Comparison of ENCODE assay signal across 11 cellular contexts in genomic region chr18:58556333-58557012, GRCh38.
A peak's percentile ranks its signal among the peaks of the same experiment; 100 is the strongest.
DNase-seq lines count a peak whose midpoint lies in the region; ATAC-seq and TF ChIP-seq lines count a peak whose summit lies in the region.
"Had no signal": no experiment of that assay in that cellular context is flagged by ENCODE, and none has a peak within 500 bp of the region (broad histone marks: within the 10 kb centered on the region; RNA-seq: fewer than 3 reads in every experiment).

No MANE protein-coding gene starts in this region.

- H3K27me3 ChIP-seq in BLaER1 treated with 17β-estradiol and CSF1 and Interleukin-3, amounts not matched to agents 10 nM and 100 nM = no peaks in the 10 kb centered on the region
- no peaks in the 10 kb centered on the region for H3K27me3 ChIP-seq in transverse colon

- no peak for TF ChIP-seq CTCF in transverse colon (IDR thresholded peaks at IDR 0.05)

- peak; percentile 34 for ATAC-seq in GM21576 (IDR thresholded peaks at IDR 0.05; ENCODE audit: unreplicated experiment)
- peak; percentile 43; the same call in 1 of the 3 replicates for ATAC-seq in SK-N-SH treated with all-trans-retinoic acid at 6 μM for 48 hours
- ATAC-seq: Panc1 had no signal

- no peaks in the 10 kb centered on the region for H4K20me1 ChIP-seq in BLaER1 treated with 17β-estradiol and CSF1 and Interleukin-3, amounts not matched to agents 10 nM and 100 nM

- in situ Hi-C loops in transverse colon (cut with MboI; ENCODE audit: low pct_ligation_motif_present in 1 of 4, low pct_unique_long_range_greater_than_20kb in 1 of 4, low sequenced_read_pairs in 3 of 4) = no loop called here

- peak overlapping the region in 3 of 11 experiments; percentile 24 to 40 (median 39); a peak in 7 of 22 replicates for H3K27ac ChIP-seq in BLaER1 treated with 17β-estradiol and CSF1 and Interleukin-3, amounts not matched to agents 10 nM and 100 nM
- H3K27ac ChIP-seq in transverse colon = no peak overlapping the region

- no peak overlapping the region for H3K4me3 ChIP-seq in BLaER1 treated with 17β-estradiol and CSF1 and Interleukin-3, amounts not matched to agents 10 nM and 100 nM
- H3K4me3 ChIP-seq in transverse colon = no peak overlapping the region

- 84 to 86% methylated on average over 7 to 13 of the region's 13 CpGs for whole genome bisulfite sequencing in transverse colon (ENCODE audit: low coverage in 1 of 2), 2 donors

- H3K4me2 ChIP-seq in BLaER1 treated with 17β-estradiol and CSF1 and Interleukin-3, amounts not matched to agents 10 nM and 100 nM = peak overlapping the region; percentile 66 to 93 (median 79)

- DNase-seq in left kidney (ENCODE audit: low read depth, low spot score) (peak; percentile 76), posterior cingulate gyrus (no peak), transverse colon (no peak), Ammon's horn (ENCODE audit: low spot score) (no peak)
- DNase-seq in stimulated activated CD4-positive, alpha-beta T cell treated with anti-CD3 and anti-CD28 coated beads, Interleukin-2, amount 100 ng/mL, for 48 hours = no peak
- DNase-seq: activated CD4-positive, CD25-positive, alpha-beta regulatory T cell; stimulated activated naive CD4-positive, alpha-beta T cell had no signal

- no peak for TF ChIP-seq EP300 in transverse colon (IDR thresholded peaks at IDR 0.05; ENCODE audit: low read depth)

- peaks cover 9 to 28% (median 24%) of the 10 kb centered on the region in 10 experiments for H3K4me1 ChIP-seq in BLaER1 treated with 17β-estradiol and CSF1 and Interleukin-3, amounts not matched to agents 10 nM and 100 nM
- peaks cover 0 to 3% (median 0%) of the 10 kb centered on the region in 4 donors for H3K4me1 ChIP-seq in transverse colon

- H3K9ac ChIP-seq in BLaER1 treated with 17β-estradiol and CSF1 and Interleukin-3, amounts not matched to agents 10 nM and 100 nM = no peak overlapping the region; a peak in 1 of 22 replicates

- intact Hi-C loops in posterior cingulate gyrus (cut with DNase I) (no loop called here), transverse colon (cut with DNase I; ENCODE audit: low total_unique reads) (no loop called here)

- H3K36me3 ChIP-seq in BLaER1 treated with 17β-estradiol and CSF1 and Interleukin-3, amounts not matched to agents 10 nM and 100 nM = no peaks in the 10 kb centered on the region
- H3K36me3 ChIP-seq in transverse colon = no peaks in the 10 kb centered on the region

- H3K9me3 ChIP-seq in BLaER1 treated with 17β-estradiol and CSF1 and Interleukin-3, amounts not matched to agents 10 nM and 100 nM (replicated peaks in 1 of 11) = peaks cover 20 to 48% (median 37%) of the 10 kb centered on the region in 11 experiments
- no peaks in the 10 kb centered on the region for H3K9me3 ChIP-seq in transverse colon

- TF ChIP-seq POLR2A in transverse colon (IDR thresholded peaks at IDR 0.05) = no peak

TF ChIP-seq in SK-N-SH treated with all-trans-retinoic acid at 6 μM for 48 hours, 23 proteins besides CTCF, POLR2A, EP300 and RAD21:
- TF ChIP-seq ARNTL (CRISPR knock-in tag; IDR thresholded peaks at IDR 0.05; ENCODE audit: borderline replicate concordance, low read depth) = no peak
- TF ChIP-seq ZNF565 (CRISPR knock-in tag; conservative IDR thresholded peaks at IDR 0.05; ENCODE audit: low read depth) = no peak
- TF ChIP-seq GLIS3 (CRISPR knock-in tag; IDR thresholded peaks at IDR 0.05) = no peak
- TF ChIP-seq SNAI2 (CRISPR knock-in tag; IDR thresholded peaks at IDR 0.05) = no peak
- TF ChIP-seq CSDC2 (CRISPR knock-in tag; IDR thresholded peaks at IDR 0.05) = no peak
- TF ChIP-seq ZNF70 (CRISPR knock-in tag; IDR thresholded peaks at IDR 0.05) = no peak
- no peak for TF ChIP-seq ESRRG (CRISPR knock-in tag; IDR thresholded peaks at IDR 0.05)
- TF ChIP-seq PPARA (CRISPR knock-in tag; IDR thresholded peaks at IDR 0.05; ENCODE audit: borderline replicate concordance) = no peak
- TF ChIP-seq CREB5 (CRISPR knock-in tag; IDR thresholded peaks at IDR 0.05; ENCODE audit: low read depth) = no peak
- no peak for TF ChIP-seq PATZ1 (CRISPR knock-in tag; IDR thresholded peaks at IDR 0.05; ENCODE audit: borderline replicate concordance)
- no peak for TF ChIP-seq TCF4 (CRISPR knock-in tag; IDR thresholded peaks at IDR 0.05; ENCODE audit: borderline replicate concordance)
- TF ChIP-seq OSR1 (CRISPR knock-in tag; IDR thresholded peaks at IDR 0.05) = no peak
- TF ChIP-seq ZC3H10 (CRISPR knock-in tag; IDR thresholded peaks at IDR 0.05) = no peak
- TF ChIP-seq CSRNP3 (CRISPR knock-in tag; IDR thresholded peaks at IDR 0.05) = no peak
- no peak for TF ChIP-seq RARB (CRISPR knock-in tag; IDR thresholded peaks at IDR 0.05)
- TF ChIP-seq BACH2 (CRISPR knock-in tag; IDR thresholded peaks at IDR 0.05; ENCODE audit: borderline replicate concordance) = no peak
- no peak for TF ChIP-seq TOX (CRISPR knock-in tag; IDR thresholded peaks at IDR 0.05; ENCODE audit: borderline replicate concordance)
- TF ChIP-seq ZFP3 (CRISPR knock-in tag; IDR thresholded peaks at IDR 0.05) = no peak
- TF ChIP-seq ZNF8 (CRISPR knock-in tag; IDR thresholded peaks at IDR 0.05) = no peak
